In genomic region chr9:34986541-34987047, GRCh38 we compare ENCODE assay signal across 8 cellular contexts. TPM values are rescaled to one million over a fixed set of nuclear protein-coding genes. Genes with fewer than 3 reads are reported as not detected.
DNase-seq lines count a peak whose midpoint lies in the region; ATAC-seq and TF ChIP-seq lines count a peak whose summit lies in the region.

No MANE protein-coding gene starts in this region.

- peaks cover 59% of the 10 kb centered on the region for H3K4me1 Mint-ChIP-seq in activated T-helper 2 cell treated with anti-CD3 and anti-CD28 coated beads, Interferon-gamma antibody, Interleukin-2, Interleukin-4, amounts not matched to agents 10 μg/mL and 5 μg/mL and 100 μg/mL, durations not matched to agents 14 hours and 24 hours and 36 hours (ENCODE audit: low read depth)

- no peaks in the 10 kb centered on the region for H3K27me3 Mint-ChIP-seq in activated T-helper 2 cell treated with anti-CD3 and anti-CD28 coated beads, Interferon-gamma antibody, Interleukin-2, Interleukin-4, amounts not matched to agents 10 μg/mL and 5 μg/mL and 100 μg/mL, durations not matched to agents 14 hours and 24 hours and 36 hours (ENCODE audit: low read depth)

- DNase-seq in GDM1 (lab: John Stamatoyannopoulos, UW), result peak; percentile 49
- DNase-seq in NCI-H345 (lab: John Stamatoyannopoulos, UW), result peak; percentile 57
- no peak for DNase-seq in activated T-helper 2 cell treated with anti-CD3 and anti-CD28 coated beads, Interferon-gamma antibody, Interleukin-2, Interleukin-4, amounts not matched to agents 10 μg/mL and 5 μg/mL and 100 μg/mL, durations not matched to agents 14 hours and 24 hours and 36 hours (ENCODE audit: low spot score)
- peak; percentile 84 for DNase-seq in left kidney (ENCODE audit: low read depth, low spot score)
- DNase-seq in GM13976 (ENCODE audit: low spot score), result no peak
- no peak for DNase-seq in H4 (ENCODE audit: low spot score)

- in situ Hi-C loops in GM13976 (cut with MboI; ENCODE audit: low sequenced_read_pairs, unreplicated experiment), result loop anchor here (10.0 kb wide), 1 partner anchor 82 kb away; no protein-coding TSS in a partner anchor

- H3K27ac Mint-ChIP-seq in activated T-helper 2 cell treated with anti-CD3 and anti-CD28 coated beads, Interferon-gamma antibody, Interleukin-2, Interleukin-4, amounts not matched to agents 10 μg/mL and 5 μg/mL and 100 μg/mL, durations not matched to agents 14 hours and 24 hours and 36 hours, result peak overlapping the region; percentile 53

- no peak overlapping the region for H3K4me3 Mint-ChIP-seq in activated T-helper 2 cell treated with anti-CD3 and anti-CD28 coated beads, Interferon-gamma antibody, Interleukin-2, Interleukin-4, amounts not matched to agents 10 μg/mL and 5 μg/mL and 100 μg/mL, durations not matched to agents 14 hours and 24 hours and 36 hours (ENCODE audit: low read depth)

- intact Hi-C loops in activated T-helper 2 cell treated with anti-CD3 and anti-CD28 coated beads, Interferon-gamma antibody, Interleukin-2, Interleukin-4, amounts not matched to agents 10 μg/mL and 5 μg/mL and 100 μg/mL, durations not matched to agents 14 hours and 24 hours and 36 hours (cut with micrococcal nuclease), result loop anchor here (2.0 to 5.0 kb wide), 3 partner anchors 86 to 529 kb away; partner anchors contain the start of genes DNAI1, FAM219A and VCP

- no peaks in the 10 kb centered on the region for H3K9me3 Mint-ChIP-seq in activated T-helper 2 cell treated with anti-CD3 and anti-CD28 coated beads, Interferon-gamma antibody, Interleukin-2, Interleukin-4, amounts not matched to agents 10 μg/mL and 5 μg/mL and 100 μg/mL, durations not matched to agents 14 hours and 24 hours and 36 hours

- TF ChIP-seq CTCF in GM13976 (IDR thresholded peaks at IDR 0.05; ENCODE audit: borderline replicate concordance, control extremely low read depth, extremely low read depth, insufficient read depth, missing control alignments), result no peak

- no peak for ATAC-seq in HG03378 (IDR thresholded peaks at IDR 0.05; ENCODE audit: unreplicated experiment)
- no peak for ATAC-seq in HG03039 (IDR thresholded peaks at IDR 0.05; ENCODE audit: unreplicated experiment)

- no peaks in the 10 kb centered on the region for H3K36me3 Mint-ChIP-seq in activated T-helper 2 cell treated with anti-CD3 and anti-CD28 coated beads, Interferon-gamma antibody, Interleukin-2, Interleukin-4, amounts not matched to agents 10 μg/mL and 5 μg/mL and 100 μg/mL, durations not matched to agents 14 hours and 24 hours and 36 hours (ENCODE audit: low read depth)

RNA-seq across cellular contexts. Expression of gene DNAJB5, which starts 3.0 kb away (rescaled TPM):
- 7.5 and 11.3 TPM in 2 replicates for total RNA-seq in activated T-helper 2 cell treated with anti-CD3 and anti-CD28 coated beads, Interferon-gamma antibody, Interleukin-2, Interleukin-4, amounts not matched to agents 10 μg/mL and 5 μg/mL and 100 μg/mL, durations not matched to agents 14 hours and 24 hours and 36 hours
- total RNA-seq in H4 (2014; rRNA removed; shearing (Covaris generic)), result 7.2 and 9.2 TPM in 2 replicates

RNA-seq across cellular contexts. Expression of gene PHF24, which starts 28.5 kb away (rescaled TPM):
- total RNA-seq in activated T-helper 2 cell treated with anti-CD3 and anti-CD28 coated beads, Interferon-gamma antibody, Interleukin-2, Interleukin-4, amounts not matched to agents 10 μg/mL and 5 μg/mL and 100 μg/mL, durations not matched to agents 14 hours and 24 hours and 36 hours, result 0.11 TPM in 1 of 2 replicates, not detected in the other
- not detected in 2 replicates for total RNA-seq in H4 (2014; rRNA removed; shearing (Covaris generic))

Comparison
In these comparisons a context has a peak if more than half of its experiments do, and no peak if none do; other contexts are left out.
1. DNase-seq: peak in GDM1 (single experiment), NCI-H345 (single experiment) and left kidney (single experiment); none in activated T-helper 2 cell treated with anti-CD3 and anti-CD28 coated beads, Interferon-gamma antibody, Interleukin-2, Interleukin-4, amounts not matched to agents 10 μg/mL and 5 μg/mL and 100 μg/mL, durations not matched to agents 14 hours and 24 hours and 36 hours (single experiment), GM13976 (single experiment) and H4 (single experiment).